ENCODE assay signal across 22 cellular contexts in the genomic region with DNA sequence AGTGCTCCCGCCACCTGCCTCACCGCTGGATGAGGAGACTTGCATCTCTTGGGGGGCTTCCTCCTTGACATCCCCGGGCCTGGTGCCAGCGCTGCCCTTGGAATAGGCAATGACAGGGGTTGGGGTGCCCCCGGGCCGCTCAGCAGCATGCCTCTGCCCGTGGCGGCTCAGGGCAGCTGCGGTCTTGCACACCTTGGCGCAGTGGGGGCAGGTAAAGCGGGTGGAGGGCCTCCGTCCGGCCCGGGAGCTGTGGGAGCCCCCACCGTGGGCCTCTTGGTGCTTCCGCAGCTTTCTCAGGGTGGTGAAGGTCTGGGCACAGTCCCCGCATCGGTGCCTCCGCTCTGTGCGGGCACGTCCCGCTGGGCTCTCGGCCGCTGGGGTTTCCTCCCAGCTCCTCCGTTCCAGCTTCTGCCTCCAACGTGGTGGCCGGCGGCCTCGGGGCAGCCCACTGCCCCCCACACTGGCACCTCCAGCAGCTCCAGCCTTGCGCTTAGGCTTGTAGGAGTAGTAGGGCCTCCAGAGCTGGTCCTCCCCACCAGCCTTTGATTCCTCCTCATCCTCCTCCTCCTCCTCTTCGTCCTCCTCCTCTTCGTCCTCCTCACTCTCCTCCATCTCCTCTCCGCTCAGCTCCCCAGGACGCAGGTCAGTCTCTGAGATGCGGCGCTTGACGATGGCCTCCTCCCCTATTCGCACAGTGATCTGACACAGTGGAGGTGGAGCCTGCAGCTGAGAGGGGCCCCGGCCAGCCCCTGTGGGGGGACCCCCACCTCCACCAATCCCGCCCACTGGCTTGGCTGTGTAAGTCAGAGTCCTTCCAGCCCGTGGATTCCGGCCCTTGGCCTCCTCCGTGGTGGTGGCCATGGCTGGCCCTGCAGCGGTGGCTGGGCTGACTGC. TPM values are rescaled to one million over a fixed set of nuclear protein-coding genes. Genes with fewer than 3 reads are reported as not detected.
"Had no signal": no experiment of that assay in that cellular context is flagged by ENCODE, and none has a peak within 500 bp of the region (broad histone marks: within the 10 kb centered on the region; RNA-seq: fewer than 3 reads in every experiment).

No MANE protein-coding gene starts in this region.

- H3K27ac ChIP-seq: heart right ventricle, ovary, sigmoid colon, spleen, tibial artery had no signal

- FAIRE-seq: urothelium cell line had no signal

- ATAC-seq: activated T-cell treated with anti-CD3 and anti-CD28 coated beads, Interleukin-2, amount 50 U/mL, for 72 hours; gastrocnemius medialis; left lobe of liver had no signal

- H3K9me3 ChIP-seq: gastrocnemius medialis, heart right ventricle, ovary, sigmoid colon, spleen, tibial artery had no signal

- DNase-seq: activated CD4-positive, alpha-beta T cell treated with anti-CD3 and anti-CD28 coated beads, Interleukin-2, amount 10 ng/mL, durations not matched to agents 7 days and 5 days; activated CD8-positive, alpha-beta memory T cell treated with anti-CD3 and anti-CD28 coated beads, Interleukin-2, amount 50 U/mL, for 48 hours; activated gamma-delta T cell treated with Interleukin-2 at 50 U/mL for 16 hours; activated T-cell treated with anti-CD3 and anti-CD28 coated beads, Interleukin-2, amount 50 U/mL, for 72 hours; amniotic stem cell; effector memory CD4-positive, alpha-beta T cell; gastrocnemius medialis; heart right ventricle; midbrain; sigmoid colon; spleen; SW 1271 had no signal

- H3K27me3 ChIP-seq: gastrocnemius medialis, heart right ventricle, ovary, sigmoid colon, spleen, tibial artery had no signal

- H3K4me3 ChIP-seq: gastrocnemius medialis, heart right ventricle, ovary, sigmoid colon, spleen, tibial artery had no signal

- H3K36me3 ChIP-seq: ovary had no signal

RNA-seq across cellular contexts. Expression of a gene that starts 18.5 kb away (rescaled TPM):
- total RNA-seq: activated CD4-positive, alpha-beta T cell treated with anti-CD3 and anti-CD28 coated beads, Interleukin-2, amount 10 ng/mL, durations not matched to agents 7 days and 5 days; cerebellum; epithelial cell of proximal tubule; gastrocnemius medialis; heart right ventricle; left lobe of liver; lung microvascular endothelial cell; myocyte; ovary; pulmonary artery endothelial cell; sigmoid colon; spleen had no signal
- polyA plus RNA-seq: heart right ventricle, neural cell, ovary, sigmoid colon had no signal
